Comparison of ENCODE assay signal across 7 cellular contexts in genomic region chr22:38243007-38243775, GRCh38. TPM values are rescaled to one million over a fixed set of nuclear protein-coding genes. Genes with fewer than 3 reads are reported as not detected.
A peak's percentile ranks its signal among the peaks of the same experiment; 100 is the strongest.
DNase-seq lines count a peak whose midpoint lies in the region; ATAC-seq, FAIRE-seq and TF ChIP-seq lines count a peak whose summit lies in the region.

No MANE protein-coding gene starts in this region.

- no peak for TF ChIP-seq POLR2A in HepG2 (IDR thresholded peaks at IDR 0.05; ENCODE audit: insufficient read depth in 1 of 2, low read depth in 2 of 2, low read length in 2 of 2)

- peaks cover 12 to 34% of the 10 kb centered on the region in 2 experiments; a peak in 4 of 5 replicates for H3K36me3 ChIP-seq in HepG2 (replicated peaks in 1 of 2; ENCODE audit: control insufficient read depth in 1 of 2, insufficient read depth in 2 of 2, low read length in 2 of 2)

- in situ Hi-C loops in HepG2 (cut with HindIII; ENCODE audit: extremely low pct_ligation_motif_present, low pct_unique_long_range_greater_than_20kb) = no loop called here

- ATAC-seq in HepG2 (peak; percentile 89), HG03135 (IDR thresholded peaks at IDR 0.05; ENCODE audit: unreplicated experiment) (no peak), HG02798 (IDR thresholded peaks at IDR 0.05; ENCODE audit: poor library complexity, unreplicated experiment) (no peak)

- intact Hi-C loops in HepG2 (cut with micrococcal nuclease; ENCODE audit: unreplicated experiment) = no loop called here

- TF ChIP-seq EP300 in HepG2 (IDR thresholded peaks at IDR 0.05; ENCODE audit: low read depth in 2 of 2, low read length in 2 of 2) = no peak
- no peak for TF ChIP-seq EP300 in HepG2 (CRISPR knock-in tag; IDR thresholded peaks at IDR 0.05; ENCODE audit: borderline replicate concordance)

- H3K79me2 ChIP-seq in HepG2 (ENCODE audit: insufficient read depth, low read length) = no peaks in the 10 kb centered on the region

- no peak for TF ChIP-seq CTCF in HepG2 (CRISPR knock-in tag; IDR thresholded peaks at IDR 0.05)

- POLR2A ChIA-PET in HepG2 (lab: Yijun Ruan, JAX) = interaction anchor here (0.6 kb wide), 1 partner anchor 132 kb away, joined by 4 read pairs; no protein-coding TSS in a partner anchor

- H4K20me1 ChIP-seq in HepG2 (ENCODE audit: insufficient read depth, low read length) = no peaks in the 10 kb centered on the region

- no peak overlapping the region for H3K4me2 ChIP-seq in HepG2 (ENCODE audit: low read depth, low read length)

- H3K4me3 ChIP-seq in HepG2 (replicated peaks in 1 of 3; ENCODE audit: insufficient read depth in 1 of 3, low read depth in 2 of 3, low read length in 3 of 3) = no peak overlapping the region

- H2AFZ ChIP-seq in HepG2 (ENCODE audit: low read length) = no peak overlapping the region

- DNase-seq in NCI-H187 (lab: John Stamatoyannopoulos, UW) (peak; percentile 22 to 44), astrocyte of the hippocampus (ENCODE audit: low read depth, low spot score) (peak; percentile 46), HepG2 (ENCODE audit: low spot score) (peak; percentile 74), ureter (ENCODE audit: low spot score) (peak; percentile 71), EL (no peak)

- peak; percentile 21 for FAIRE-seq in HepG2 (lab: Jason Lieb, UNC)

- no peaks in the 10 kb centered on the region for H3K9me3 ChIP-seq in HepG2 (ENCODE audit: low read length)

- no peaks in the 10 kb centered on the region for H3K27me3 ChIP-seq in HepG2 (ENCODE audit: control insufficient read depth in 1 of 2, insufficient read depth in 2 of 2, low read length in 2 of 2)

- CTCF ChIA-PET in HepG2 (lab: Yijun Ruan, JAX; ENCODE audit: low intra/inter-chr PET ratio, low total read pairs) = no interaction called here

- BruUV-seq in HepG2 (replicated peaks; lab: Mats Ljungman, UMichigan) = no TSS peak

- H3K4me1 ChIP-seq in HepG2 (ENCODE audit: insufficient read depth, low read length) = peaks cover 15% of the 10 kb centered on the region

- H3K27ac ChIP-seq in HepG2 (ENCODE audit: extremely low read length, insufficient read depth, low read length) = peak overlapping the region; percentile 29

- 43% methylated on average over 8 of the region's 20 CpGs for WGBS in HepG2 (ENCODE audit: low lambda C conversion rate)

- no peak overlapping the region for H3K9ac ChIP-seq in HepG2 (ENCODE audit: insufficient read depth, low read depth, low read length)

- TF ChIP-seq RAD21 in HepG2 (CRISPR knock-in tag; IDR thresholded peaks at IDR 0.05) = no peak

TF ChIP-seq in HepG2, 621 proteins besides CTCF, POLR2A, EP300 and RAD21 (continues in another document):
- TF ChIP-seq ELF1 (CRISPR knock-in tag; IDR thresholded peaks at IDR 0.05) = 0 out of 2 replicates have a peak, but pooled peaks have one; percentile 33
- TF ChIP-seq SALL1 (CRISPR knock-in tag; IDR thresholded peaks at IDR 0.05) = peak; percentile 34; the same call in 1 of the 2 replicates
- 0 out of 2 replicates have a peak, but pooled peaks have one; percentile 38 for TF ChIP-seq RFX3 (CRISPR knock-in tag; IDR thresholded peaks at IDR 0.05)
- peak; percentile 89 for TF ChIP-seq ZNF362 (CRISPR knock-in tag; IDR thresholded peaks at IDR 0.05; ENCODE audit: borderline replicate concordance)
- TF ChIP-seq MAFG (CRISPR knock-in tag; IDR thresholded peaks at IDR 0.05) = no peak
- peak; percentile 89 for TF ChIP-seq HNRNPL (IDR thresholded peaks at IDR 0.05; ENCODE audit: low read depth, low read length)
- peak; percentile 43; the same call in 1 of the 2 replicates for TF ChIP-seq PAXIP1 (CRISPR knock-in tag; conservative IDR thresholded peaks at IDR 0.05)
- TF ChIP-seq SAP130 (CRISPR knock-in tag; IDR thresholded peaks at IDR 0.05; ENCODE audit: low read depth) = 0 out of 2 replicates have a peak, but pooled peaks have one; percentile 12
- peak; percentile 72 for TF ChIP-seq ZNF263 (CRISPR knock-in tag; IDR thresholded peaks at IDR 0.05)

RNA-seq across cellular contexts. Expression of gene TMEM184B, which starts 29.6 kb away (rescaled TPM):
- total RNA-seq in HepG2 (2016; rRNA removed; fragmentation: Illumina TruSeq; extraction: Trizol) = 11.8 and 15.9 TPM in 2 replicates
- total RNA-seq in HepG2 (2016; cell fraction: cytosol; rRNA removed; fragmentation: Illumina TruSeq; extraction: Trizol; ENCODE audit: low read depth) = 12.8 and 13.5 TPM in 2 replicates
- 10.2 and 15.3 TPM in 2 replicates for total RNA-seq in HepG2 (2016; cell fraction: insoluble cytoplasmic fraction; rRNA removed; fragmentation: Illumina TruSeq; extraction: Trizol)
- total RNA-seq in HepG2 (2016; cell fraction: membrane; rRNA removed; fragmentation: Illumina TruSeq; extraction: Trizol) = 32.8 and 33.3 TPM in 2 replicates
- 12.9 and 16.5 TPM in 2 replicates for total RNA-seq in HepG2 (2016; cell fraction: nucleus; rRNA removed; fragmentation: Illumina TruSeq; extraction: Trizol)
- polyA plus RNA-seq in HepG2 (2011; rRNA removed) = 16.0 and 16.4 TPM in 2 replicates
- polyA plus RNA-seq in HepG2 (2011; cell fraction: cytosol; rRNA removed) = 13.7 and 14.0 TPM in 2 replicates
- polyA plus RNA-seq in HepG2 (2011; cell fraction: nucleus; rRNA removed) = 33.2 and 36.0 TPM in 2 replicates
- 18.5 and 26.5 TPM in 2 replicates for polyA plus RNA-seq in HepG2 (2012)
- 13.7 and 14.5 TPM in 2 replicates for polyA plus RNA-seq in HepG2 (2016; cell fraction: cytosol; fragmentation: Illumina TruSeq; extraction: Trizol; ENCODE audit: low read depth)
- polyA plus RNA-seq in HepG2 (2016; cell fraction: insoluble cytoplasmic fraction; fragmentation: Illumina TruSeq; extraction: Trizol; ENCODE audit: low read depth) = 14.5 and 19.7 TPM in 2 replicates
- 34.1 and 39.3 TPM in 2 replicates for polyA plus RNA-seq in HepG2 (2016; cell fraction: membrane; fragmentation: Illumina TruSeq; extraction: Trizol; ENCODE audit: low read depth)
- polyA plus RNA-seq in HepG2 (2016; cell fraction: nucleus; fragmentation: Illumina TruSeq; extraction: Trizol; ENCODE audit: insufficient read depth, low read depth) = 38.4 and 41.0 TPM in 2 replicates
- 21.0 and 37.7 TPM in 2 replicates for polyA minus RNA-seq in HepG2 (2011; rRNA and poly(A)+ RNA removed; ENCODE audit: low replicate concordance)
- polyA minus RNA-seq in HepG2 (2011; cell fraction: cytosol; rRNA and poly(A)+ RNA removed) = 18.8 and 20.9 TPM in 2 replicates
- 8.7 and 10.9 TPM in 2 replicates for polyA minus RNA-seq in HepG2 (2011; cell fraction: nucleus; rRNA and poly(A)+ RNA removed)
- total RNA-seq in ureter = 77.7 TPM

RNA-seq across cellular contexts. Expression of gene MAFF, which starts 41.4 kb away (rescaled TPM):
- total RNA-seq in HepG2 (2016; rRNA removed; fragmentation: Illumina TruSeq; extraction: Trizol) (3.1 and 5.4 TPM in 2 replicates), ureter (27.0 TPM)
- total RNA-seq in HepG2 (2016; cell fraction: cytosol; rRNA removed; fragmentation: Illumina TruSeq; extraction: Trizol; ENCODE audit: low read depth) = 1.1 and 1.3 TPM in 2 replicates
- total RNA-seq in HepG2 (2016; cell fraction: insoluble cytoplasmic fraction; rRNA removed; fragmentation: Illumina TruSeq; extraction: Trizol) = 3.7 and 5.5 TPM in 2 replicates
- total RNA-seq in HepG2 (2016; cell fraction: membrane; rRNA removed; fragmentation: Illumina TruSeq; extraction: Trizol) = 2.3 and 2.5 TPM in 2 replicates
- total RNA-seq in HepG2 (2016; cell fraction: nucleus; rRNA removed; fragmentation: Illumina TruSeq; extraction: Trizol) = 4.4 and 6.4 TPM in 2 replicates
- 14.3 and 17.1 TPM in 2 replicates for polyA plus RNA-seq in HepG2 (2011; rRNA removed)
- polyA plus RNA-seq in HepG2 (2011; cell fraction: cytosol; rRNA removed) = 15.6 and 18.3 TPM in 2 replicates
- 15.7 and 16.6 TPM in 2 replicates for polyA plus RNA-seq in HepG2 (2011; cell fraction: nucleus; rRNA removed)
- polyA plus RNA-seq in HepG2 (2012) = 12.4 and 26.2 TPM in 2 replicates
- polyA plus RNA-seq in HepG2 (2016; cell fraction: cytosol; fragmentation: Illumina TruSeq; extraction: Trizol; ENCODE audit: low read depth) = 0.70 and 0.71 TPM in 2 replicates
- polyA plus RNA-seq in HepG2 (2016; cell fraction: insoluble cytoplasmic fraction; fragmentation: Illumina TruSeq; extraction: Trizol; ENCODE audit: low read depth) = 3.5 and 3.7 TPM in 2 replicates
- polyA plus RNA-seq in HepG2 (2016; cell fraction: membrane; fragmentation: Illumina TruSeq; extraction: Trizol; ENCODE audit: low read depth) = 1.2 and 1.9 TPM in 2 replicates
- 7.1 and 7.9 TPM in 2 replicates for polyA plus RNA-seq in HepG2 (2016; cell fraction: nucleus; fragmentation: Illumina TruSeq; extraction: Trizol; ENCODE audit: insufficient read depth, low read depth)
- 2.5 and 12.3 TPM in 2 replicates for polyA minus RNA-seq in HepG2 (2011; rRNA and poly(A)+ RNA removed; ENCODE audit: low replicate concordance)
- polyA minus RNA-seq in HepG2 (2011; cell fraction: cytosol; rRNA and poly(A)+ RNA removed) = 11.3 and 12.8 TPM in 2 replicates
- polyA minus RNA-seq in HepG2 (2011; cell fraction: nucleus; rRNA and poly(A)+ RNA removed) = 7.3 and 8.1 TPM in 2 replicates
